In the genomic region with DNA sequence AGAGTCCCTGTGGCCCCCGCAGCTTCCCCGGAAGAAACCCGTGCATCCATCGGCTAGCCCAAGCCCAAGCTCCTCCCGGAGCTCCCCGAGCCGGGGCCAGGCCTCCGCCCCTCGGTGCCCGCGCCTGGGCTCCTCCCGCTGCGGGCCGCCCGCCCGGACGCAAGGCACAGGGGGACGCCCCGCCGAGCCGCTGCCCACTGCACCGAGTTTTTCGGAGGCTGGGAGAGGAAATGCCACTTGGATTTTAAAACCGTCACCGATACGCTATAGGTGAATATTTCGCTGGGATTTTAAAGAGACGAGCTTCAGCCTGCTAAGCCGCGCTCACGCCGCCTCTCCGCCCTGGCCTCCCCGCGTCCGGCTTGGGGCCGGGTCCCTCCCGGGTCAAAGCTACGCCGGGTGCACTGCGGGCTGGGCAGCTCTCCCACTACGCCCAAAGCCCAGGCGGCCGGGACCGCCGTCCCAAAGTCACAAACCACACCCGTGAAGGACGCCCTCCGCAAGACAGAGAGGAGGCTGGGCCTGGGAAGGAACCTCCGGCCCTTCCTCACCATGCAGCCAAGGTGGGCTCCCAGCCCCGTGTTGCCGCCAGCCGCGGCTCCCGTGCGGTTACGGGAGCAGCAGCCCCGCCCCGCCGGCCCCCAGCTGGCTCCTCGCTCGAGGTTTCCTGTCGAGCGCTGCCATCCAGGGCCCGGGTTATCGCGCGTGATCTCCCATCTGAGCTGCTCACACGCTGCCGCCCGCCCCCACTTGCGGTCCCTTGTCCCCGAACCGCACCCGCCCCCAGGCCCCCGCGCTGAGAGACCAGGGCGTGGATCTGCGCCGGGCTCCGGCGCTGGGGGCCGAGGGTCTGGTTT, we compare ENCODE assay signal across 8 cellular contexts.
A peak's percentile ranks its signal among the peaks of the same experiment; 100 is the strongest.
DNase-seq lines count a peak whose midpoint lies in the region; ATAC-seq and TF ChIP-seq lines count a peak whose summit lies in the region.

No MANE protein-coding gene starts in this region.

- ATAC-seq in HG02798 (IDR thresholded peaks at IDR 0.05; ENCODE audit: poor library complexity, unreplicated experiment) (peak; percentile 61), lower lobe of right lung (peak; percentile 89 to 93)

- no peaks in the 10 kb centered on the region for H3K9me3 ChIP-seq in lower lobe of right lung

- H3K27me3 ChIP-seq in dorsolateral prefrontal cortex (no peaks in the 10 kb centered on the region), lower lobe of right lung (ENCODE audit: low read depth) (no peaks in the 10 kb centered on the region)

- DNase-seq in NCI-H1436 (lab: John Stamatoyannopoulos, UW) (peak; percentile 22), NCI-H1436 treated with DMSO at 0.1 percent for 48 hours (lab: John Stamatoyannopoulos, UW) (no peak), NCI-H2227 (lab: John Stamatoyannopoulos, UW; ENCODE audit: unreplicated experiment) (peak; percentile 78), dorsolateral prefrontal cortex (peak in 8 of 10 donors; percentile 31 to 79 (median 60)), lower lobe of right lung (peak; percentile 86)
- peak; percentile 79 for DNase-seq in activated CD4-positive, alpha-beta T cell treated with anti-CD3 and anti-CD28 coated beads, Interleukin-2, amount 50 U/mL, for 1 hour
- peak; percentile 60 to 61 (median 60) for DNase-seq in stimulated activated CD4-positive, alpha-beta T cell treated with anti-CD3 and anti-CD28 coated beads, TNF-alpha, amount 100 ng/mL, for 4 hours (ENCODE audit: low read depth in 3 of 3)

- TF ChIP-seq CTCF in dorsolateral prefrontal cortex (IDR thresholded peaks at IDR 0.05 in 54 of 56, conservative IDR thresholded peaks at IDR 0.05 in 2 of 56; ENCODE audit: low read depth in 1 of 56, partially characterized antibody in 56 of 56) (no peak), lower lobe of right lung (IDR thresholded peaks at IDR 0.05) (peak; percentile 7)

- intact Hi-C loops in dorsolateral prefrontal cortex (cut with DNase I), result no loop called here
- intact Hi-C loops in lower lobe of right lung (cut with DNase I), result no loop called here

- H3K4me3 ChIP-seq in dorsolateral prefrontal cortex (peak overlapping the region; percentile 37 to 95 (median 78)), lower lobe of right lung (peak overlapping the region; percentile 92)

- peak overlapping the region in 57 of 59 donors; percentile 41 to 91 (median 78) for H3K27ac ChIP-seq in dorsolateral prefrontal cortex
- H3K27ac ChIP-seq in lower lobe of right lung, result peak overlapping the region; percentile 82

- no peaks in the 10 kb centered on the region for H3K36me3 ChIP-seq in lower lobe of right lung

- peaks cover 12% of the 10 kb centered on the region for H3K4me1 ChIP-seq in lower lobe of right lung
